Comparison of ENCODE assay signal across 23 cellular contexts in genomic region chr3:42552830-42553229, GRCh38.
"Had no signal": no experiment of that assay in that cellular context is flagged by ENCODE, and none has a peak within 500 bp of the region (broad histone marks: within the 10 kb centered on the region; RNA-seq: fewer than 3 reads in every experiment).

No MANE protein-coding gene starts in this region.

- H3K9me3 Mint-ChIP-seq: activated CD4-positive, alpha-beta memory T cell treated with anti-CD3 and anti-CD28 coated beads for 36 hours; activated naive CD4-positive, alpha-beta T cell treated with anti-CD3 and anti-CD28 coated beads, Interleukin-2, amount 50 U/mL, for 24 hours; endodermal cell; natural killer cell treated with Interleukin-12 subunit alpha and Interleukin-12 subunit beta and Interleukin-15 and Interleukin-18, amount 100 ng/mL, for 72 hours; WTC11 had no signal

- DNase-seq: activated CD4-positive, alpha-beta memory T cell treated with anti-CD3 and anti-CD28 coated beads for 36 hours; activated CD4-positive, alpha-beta T cell treated with anti-CD3 and anti-CD28 coated beads for 36 hours; activated gamma-delta T cell treated with Interleukin-2 at 50 U/mL for 16 hours; activated T-cell treated with anti-CD3 and anti-CD28 coated beads for 4 hours; brain microvascular endothelial cell; colonic mucosa; endodermal cell; esophagus squamous epithelium; gastrocnemius medialis; hypothalamus; left ventricle myocardium superior; ovary; psoas muscle; stimulated activated CD4-positive, alpha-beta T cell treated with anti-CD3 and anti-CD28 coated beads, Interleukin-4, amount 100 ng/mL, for 24 hours; stimulated activated naive CD8-positive, alpha-beta T cell treated with anti-CD3 and anti-CD28 coated beads, Interleukin-15, Interleukin-2, amounts not matched to agents 100 U/mL and 50 U/mL, for 24 hours; upper lobe of right lung had no signal

- ATAC-seq: activated CD4-positive, alpha-beta T cell treated with anti-CD3 and anti-CD28 coated beads for 36 hours; gastrocnemius medialis; left ventricle myocardium superior; natural killer cell treated with Interleukin-12 subunit alpha and Interleukin-12 subunit beta and Interleukin-15 and Interleukin-18, amount 100 ng/mL, for 72 hours; psoas muscle; stimulated activated naive CD8-positive, alpha-beta T cell treated with anti-CD3 and anti-CD28 coated beads, Interleukin-15, Interleukin-2, amounts not matched to agents 100 U/mL and 50 U/mL, for 24 hours; upper lobe of right lung; WTC11 had no signal

- H3K27me3 Mint-ChIP-seq: activated CD4-positive, alpha-beta memory T cell treated with anti-CD3 and anti-CD28 coated beads for 36 hours; activated CD4-positive, alpha-beta T cell treated with anti-CD3 and anti-CD28 coated beads for 36 hours; activated naive CD4-positive, alpha-beta T cell treated with anti-CD3 and anti-CD28 coated beads, Interleukin-2, amount 50 U/mL, for 24 hours; natural killer cell treated with Interleukin-12 subunit alpha and Interleukin-12 subunit beta and Interleukin-15 and Interleukin-18, amount 100 ng/mL, for 72 hours had no signal

- H3K27ac ChIP-seq: adrenal gland, ascending aorta, brain microvascular endothelial cell, colonic mucosa, esophagus squamous epithelium, gastrocnemius medialis, ovary, psoas muscle, right atrium auricular region, upper lobe of right lung had no signal

- H3K4me1 Mint-ChIP-seq: WTC11 had no signal

- H3K9me3 ChIP-seq: adrenal gland, ascending aorta, colonic mucosa, esophagus squamous epithelium, gastrocnemius medialis, ovary, psoas muscle, right atrium auricular region, upper lobe of right lung had no signal

- H3K4me3 Mint-ChIP-seq: activated CD4-positive, alpha-beta memory T cell treated with anti-CD3 and anti-CD28 coated beads for 36 hours; activated CD4-positive, alpha-beta T cell treated with anti-CD3 and anti-CD28 coated beads for 36 hours; activated naive CD4-positive, alpha-beta T cell treated with anti-CD3 and anti-CD28 coated beads, Interleukin-2, amount 50 U/mL, for 24 hours; endodermal cell; natural killer cell treated with Interleukin-12 subunit alpha and Interleukin-12 subunit beta and Interleukin-15 and Interleukin-18, amount 100 ng/mL, for 72 hours; WTC11 had no signal

- H3K4me1 ChIP-seq: adrenal gland, ascending aorta, colonic mucosa, esophagus squamous epithelium, psoas muscle, upper lobe of right lung had no signal

- H3K4me3 ChIP-seq: adrenal gland, ascending aorta, colonic mucosa, dorsolateral prefrontal cortex, esophagus squamous epithelium, gastrocnemius medialis, ovary, psoas muscle, right atrium auricular region, upper lobe of right lung had no signal

- H3K27me3 ChIP-seq: adrenal gland, ascending aorta, brain microvascular endothelial cell, colonic mucosa, dorsolateral prefrontal cortex, esophagus squamous epithelium, gastrocnemius medialis, ovary, right atrium auricular region, upper lobe of right lung had no signal

- H3K27ac Mint-ChIP-seq: activated CD4-positive, alpha-beta memory T cell treated with anti-CD3 and anti-CD28 coated beads for 36 hours; activated CD4-positive, alpha-beta T cell treated with anti-CD3 and anti-CD28 coated beads for 36 hours; activated naive CD4-positive, alpha-beta T cell treated with anti-CD3 and anti-CD28 coated beads, Interleukin-2, amount 50 U/mL, for 24 hours; endodermal cell; natural killer cell treated with Interleukin-12 subunit alpha and Interleukin-12 subunit beta and Interleukin-15 and Interleukin-18, amount 100 ng/mL, for 72 hours; WTC11 had no signal

- H3K36me3 ChIP-seq: colonic mucosa, ovary had no signal
